In the genomic region with DNA sequence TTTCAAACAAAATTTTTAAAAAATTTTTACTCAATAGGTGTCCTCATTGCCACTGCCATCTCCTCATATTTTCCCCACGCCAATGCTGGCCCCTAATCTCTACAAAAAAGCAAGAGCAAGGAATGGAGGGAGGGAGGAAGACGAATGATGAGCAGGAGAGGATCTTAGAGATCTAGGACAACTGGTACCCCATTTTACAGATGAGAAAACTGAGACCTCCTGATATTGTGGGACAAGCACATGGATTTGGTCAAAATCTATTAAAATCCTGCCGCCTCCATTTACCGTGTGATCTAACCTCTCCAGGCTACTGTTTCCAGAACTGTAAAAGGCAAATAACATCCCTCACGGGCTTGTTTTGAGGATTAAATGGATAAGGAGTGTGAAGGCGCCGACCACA, we compare ENCODE assay signal across 8 cellular contexts. TPM values are rescaled to one million over a fixed set of nuclear protein-coding genes. Genes with fewer than 3 reads are reported as not detected.
A peak's percentile ranks its signal among the peaks of the same experiment; 100 is the strongest.
DNase-seq lines count a peak whose midpoint lies in the region; FAIRE-seq and TF ChIP-seq lines count a peak whose summit lies in the region.

No MANE protein-coding gene starts in this region.

- in situ Hi-C loops in GM23248 (cut with MboI) = no loop called here

- H3F3A ChIP-seq in GM23248 (ENCODE audit: insufficient read depth) = peaks cover 82% of the 10 kb centered on the region

- TF ChIP-seq CTCF in WERI-Rb-1 (IDR thresholded peaks at IDR 0.05; ENCODE audit: low read depth, low read length) (no peak), fibroblast of the aortic adventitia (IDR thresholded peaks at IDR 0.05; ENCODE audit: insufficient read depth, low read length) (no peak)

- H3K9me2 ChIP-seq in GM23248 (ENCODE audit: insufficient read depth) = no peaks in the 10 kb centered on the region

- H3K4me3 ChIP-seq in GM23248 (peak overlapping the region; percentile 89), WERI-Rb-1 (ENCODE audit: low read depth, low read length) (no peak overlapping the region), fibroblast of the aortic adventitia (ENCODE audit: low read depth, low read length) (peak overlapping the region; percentile 96), small intestine (ENCODE audit: low read depth in 1 of 2, low read length in 2 of 2) (no peak overlapping the region)

- FAIRE-seq in small intestine (lab: Jason Lieb, UNC) = no peak

- peak overlapping the region; percentile 97 for H3K4me2 ChIP-seq in GM23248 (ENCODE audit: unreplicated experiment)

- H4K20me1 ChIP-seq in GM23248 (ENCODE audit: insufficient read depth) = peaks cover 5% of the 10 kb centered on the region

- no peak overlapping the region for H2AFZ ChIP-seq in GM23248

- no peaks in the 10 kb centered on the region for H3K9me3 ChIP-seq in GM23248 (ENCODE audit: low read depth)
- no peaks in the 10 kb centered on the region for H3K9me3 ChIP-seq in WERI-Rb-1 (ENCODE audit: severe bottlenecking)
- H3K9me3 ChIP-seq in small intestine (ENCODE audit: control insufficient read depth, low read depth) = no peaks in the 10 kb centered on the region

- peak overlapping the region; percentile 96 for H3K9ac ChIP-seq in GM23248

- H3K27me3 ChIP-seq in GM23248 (replicated peaks; ENCODE audit: insufficient read depth) = no peaks in the 10 kb centered on the region
- no peaks in the 10 kb centered on the region for H3K27me3 ChIP-seq in WERI-Rb-1 (ENCODE audit: insufficient read depth, low read depth, severe bottlenecking)
- H3K27me3 ChIP-seq in small intestine (ENCODE audit: control insufficient read depth in 2 of 2, insufficient read depth in 2 of 2, low read length in 2 of 2) = no peaks in the 10 kb centered on the region

- H3K4me1 ChIP-seq in GM23248 (ENCODE audit: insufficient read depth) = peaks cover 53% of the 10 kb centered on the region
- H3K4me1 ChIP-seq in small intestine (ENCODE audit: control insufficient read depth in 2 of 2, insufficient read depth in 1 of 2, low read depth in 1 of 2, low read length in 1 of 2) = peaks cover 0 to 4% of the 10 kb centered on the region in 2 donors

- peaks cover 84% of the 10 kb centered on the region for H3K79me2 ChIP-seq in GM23248 (ENCODE audit: insufficient read depth)

- DNase-seq in GM23248 (no peak), WERI-Rb-1 (no peak), fibroblast of the aortic adventitia (ENCODE audit: low read depth) (no peak), small intestine (no peak), NCI-H69 (lab: John Stamatoyannopoulos, UW) (no peak), AML-193 (lab: John Stamatoyannopoulos, UW) (no peak), glomerular visceral epithelial cell (ENCODE audit: extremely low spot score) (no peak), AG08395 (ENCODE audit: low spot score) (no peak)

- WGBS in GM23248 (ENCODE audit: low coverage in 1 of 2, low lambda C conversion rate in 2 of 2, missing lambda C conversion rate in 2 of 2), 2 experiments = 92% methylated on average over 7 of the region's 7 CpGs
- 67 to 83% (median 78%) methylated on average over 7 of the region's 7 CpGs for WGBS in small intestine, 3 donors

- H3K36me3 ChIP-seq in GM23248 (ENCODE audit: low read depth) (peaks cover 35% of the 10 kb centered on the region; the same call in 1 of the 2 replicates), WERI-Rb-1 (peaks cover 74% of the 10 kb centered on the region), small intestine (ENCODE audit: control insufficient read depth in 2 of 2, insufficient read depth in 2 of 2, low read length in 2 of 2) (no peaks in the 10 kb centered on the region)

- peak overlapping the region; percentile 98 for H3K27ac ChIP-seq in GM23248
- peak overlapping the region; percentile 89 for H3K27ac ChIP-seq in WERI-Rb-1
- peak overlapping the region; percentile 35 to 83 for H3K27ac ChIP-seq in small intestine (ENCODE audit: low read depth in 1 of 2, low read length in 1 of 2)

RNA-seq across cellular contexts. Expression of gene HEG1, which starts 4.6 kb away (rescaled TPM):
- 116 and 137 TPM in 2 replicates for total RNA-seq in GM23248 (2014; rRNA removed; shearing (Covaris generic))
- polyA plus RNA-seq in GM23248 (2016; fragmentation: Nextera tagmentation; extraction: Ambion mirVana) = 32.0 and 32.1 TPM in 2 replicates
- total RNA-seq in fibroblast of the aortic adventitia (ENCODE audit: low replicate concordance) = 198 and 256 TPM in 2 replicates
- polyA plus RNA-seq in small intestine = 10 to 100 TPM in 1 of 3 donors, under 1 TPM in 2; 0.27 to 16.6 (median 0.45) TPM

Comparison
In these comparisons a context has a peak if more than half of its experiments do, and no peak if none do; other contexts are left out.
1. H3K4me3 ChIP-seq: peak in GM23248 (single experiment) and fibroblast of the aortic adventitia (single experiment); none in WERI-Rb-1 (single experiment) and small intestine (0 of 2).
2. Peak in every context shown above with its lines, with median percentiles within 50 percentile points of each other: H3K27ac ChIP-seq.